ENCODE assay signal across 13 cellular contexts in the genomic region with DNA sequence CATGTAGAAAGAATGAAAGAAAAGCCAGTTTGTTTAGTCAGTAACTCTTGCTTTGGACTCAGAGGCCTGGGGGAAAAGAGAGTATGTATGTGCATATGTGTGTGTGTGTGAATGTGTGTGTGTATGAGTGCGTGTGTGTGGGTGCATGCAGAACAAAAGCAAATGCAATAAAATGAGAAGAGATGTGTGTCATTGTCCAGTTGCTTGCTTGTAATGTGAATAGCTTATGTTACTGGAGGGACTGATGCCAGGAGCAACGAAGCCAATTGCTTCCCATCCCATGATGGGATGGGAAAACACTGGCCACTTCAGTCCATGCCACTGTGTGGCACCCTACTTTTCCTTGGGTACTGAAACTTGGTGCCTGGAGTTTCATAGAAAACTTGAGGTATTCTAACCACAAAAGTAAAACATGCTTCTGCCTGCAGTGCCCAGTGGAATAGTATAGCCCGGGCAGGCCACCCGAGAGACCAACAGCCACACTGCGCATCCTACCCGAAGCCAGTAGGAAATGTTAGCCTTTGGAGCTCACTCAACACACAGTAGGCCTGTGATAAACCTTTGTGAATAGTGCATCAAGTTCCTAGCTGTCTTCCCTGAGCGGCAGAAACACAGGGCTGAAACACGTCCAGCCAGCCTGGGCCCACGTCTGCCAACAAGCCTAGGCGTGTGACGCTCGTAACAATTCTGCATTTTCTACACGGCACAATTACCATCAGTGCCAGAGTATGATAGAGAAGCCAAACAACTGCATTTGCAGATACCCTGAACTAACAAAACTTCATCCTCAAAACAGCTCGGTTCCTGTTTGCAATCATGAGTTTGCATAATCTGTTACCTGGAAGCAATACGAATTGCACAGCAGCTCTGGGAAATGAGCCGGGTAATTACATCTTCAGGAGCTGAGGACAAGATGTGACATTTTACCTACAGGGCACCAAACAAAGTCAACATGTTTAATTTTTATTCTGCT.
DNase-seq lines count a peak whose midpoint lies in the region; ATAC-seq and TF ChIP-seq lines count a peak whose summit lies in the region.
"Had no signal": no experiment of that assay in that cellular context is flagged by ENCODE, and none has a peak within 500 bp of the region (broad histone marks: within the 10 kb centered on the region; RNA-seq: fewer than 3 reads in every experiment).

No MANE protein-coding gene starts in this region.

- H3K27ac ChIP-seq in VCaP (peak overlapping the region; percentile 73), vagina (peak overlapping the region; percentile 6)

- ATAC-seq in activated naive CD8-positive, alpha-beta T cell treated with anti-CD3 and anti-CD28 coated beads, Interleukin-2, amount 50 U/mL, for 24 hours, result no peak
- ATAC-seq in HG02763 (IDR thresholded peaks at IDR 0.05; ENCODE audit: unreplicated experiment) (no peak), GM18861 (IDR thresholded peaks at IDR 0.05; ENCODE audit: unreplicated experiment) (no peak)

- no peaks in the 10 kb centered on the region for H3K9me3 ChIP-seq in vagina

- H3K4me3 Mint-ChIP-seq in activated naive CD8-positive, alpha-beta T cell treated with anti-CD3 and anti-CD28 coated beads for 36 hours, result no peak overlapping the region
- no peak overlapping the region for H3K4me3 Mint-ChIP-seq in activated naive CD8-positive, alpha-beta T cell treated with anti-CD3 and anti-CD28 coated beads, Interleukin-2, amount 50 U/mL, for 24 hours
- H3K4me3 Mint-ChIP-seq: memory B cell had no signal

- peaks cover 7% of the 10 kb centered on the region for H3K4me1 ChIP-seq in vagina

- no peaks in the 10 kb centered on the region for H3K36me3 ChIP-seq in vagina

- TF ChIP-seq CTCF in VCaP (conservative IDR thresholded peaks at IDR 0.05) (no peak), vagina (IDR thresholded peaks at IDR 0.05) (no peak)

- no peak for TF ChIP-seq POLR2A in vagina (IDR thresholded peaks at IDR 0.05)

- H3K9me3 Mint-ChIP-seq in activated naive CD8-positive, alpha-beta T cell treated with anti-CD3 and anti-CD28 coated beads for 36 hours, result no peaks in the 10 kb centered on the region
- no peaks in the 10 kb centered on the region for H3K9me3 Mint-ChIP-seq in activated naive CD8-positive, alpha-beta T cell treated with anti-CD3 and anti-CD28 coated beads, Interleukin-2, amount 50 U/mL, for 24 hours
- H3K9me3 Mint-ChIP-seq: memory B cell had no signal

- DNase-seq in activated naive CD8-positive, alpha-beta T cell treated with anti-CD3 and anti-CD28 coated beads for 36 hours, result no peak
- no peak for DNase-seq in activated naive CD8-positive, alpha-beta T cell treated with anti-CD3 and anti-CD28 coated beads, Interleukin-2, amount 50 U/mL, for 24 hours
- DNase-seq in inferior parietal cortex (ENCODE audit: extremely low spot score), result peak; percentile 24
- no peak for DNase-seq in vagina (ENCODE audit: extremely low spot score in 2 of 2)
- DNase-seq in activated CD4-positive, alpha-beta T cell treated with anti-CD3 and anti-CD28 coated beads, Interleukin-2, amount 50 U/mL, for 48 hours, result no peak
- DNase-seq: activated gamma-delta T cell; NCI-H526 treated with DMSO at 0.1 percent for 48 hours; SIG-M5; stimulated activated CD4-positive, alpha-beta T cell treated with anti-CD3 and anti-CD28 coated beads, Interleukin-15, amount 100 ng/mL, for 24 hours had no signal

- H3K27me3 ChIP-seq in vagina, result no peaks in the 10 kb centered on the region

- H3K27ac Mint-ChIP-seq in activated naive CD8-positive, alpha-beta T cell treated with anti-CD3 and anti-CD28 coated beads for 36 hours, result peak overlapping the region; percentile 13
- no peak overlapping the region for H3K27ac Mint-ChIP-seq in activated naive CD8-positive, alpha-beta T cell treated with anti-CD3 and anti-CD28 coated beads, Interleukin-2, amount 50 U/mL, for 24 hours
- H3K27ac Mint-ChIP-seq: memory B cell had no signal

- peaks cover 9% of the 10 kb centered on the region for H3K27me3 Mint-ChIP-seq in activated naive CD8-positive, alpha-beta T cell treated with anti-CD3 and anti-CD28 coated beads for 36 hours
- H3K27me3 Mint-ChIP-seq in activated naive CD8-positive, alpha-beta T cell treated with anti-CD3 and anti-CD28 coated beads, Interleukin-2, amount 50 U/mL, for 24 hours, result peaks cover 1% of the 10 kb centered on the region

- intact Hi-C loops in vagina (cut with DNase I), result no loop called here

- H3K4me1 Mint-ChIP-seq in activated naive CD8-positive, alpha-beta T cell treated with anti-CD3 and anti-CD28 coated beads for 36 hours, result peaks cover 4% of the 10 kb centered on the region
- H3K4me1 Mint-ChIP-seq in activated naive CD8-positive, alpha-beta T cell treated with anti-CD3 and anti-CD28 coated beads, Interleukin-2, amount 50 U/mL, for 24 hours, result peaks cover 12% of the 10 kb centered on the region
- H3K4me1 Mint-ChIP-seq: memory B cell had no signal

- H3K4me3 ChIP-seq in vagina, result no peak overlapping the region

- H3K36me3 Mint-ChIP-seq in activated naive CD8-positive, alpha-beta T cell treated with anti-CD3 and anti-CD28 coated beads for 36 hours, result no peaks in the 10 kb centered on the region
- H3K36me3 Mint-ChIP-seq in activated naive CD8-positive, alpha-beta T cell treated with anti-CD3 and anti-CD28 coated beads, Interleukin-2, amount 50 U/mL, for 24 hours (ENCODE audit: low read depth), result no peaks in the 10 kb centered on the region
- H3K36me3 Mint-ChIP-seq: memory B cell had no signal
